30 cellular contexts compared by ENCODE assay signal in the genomic region with DNA sequence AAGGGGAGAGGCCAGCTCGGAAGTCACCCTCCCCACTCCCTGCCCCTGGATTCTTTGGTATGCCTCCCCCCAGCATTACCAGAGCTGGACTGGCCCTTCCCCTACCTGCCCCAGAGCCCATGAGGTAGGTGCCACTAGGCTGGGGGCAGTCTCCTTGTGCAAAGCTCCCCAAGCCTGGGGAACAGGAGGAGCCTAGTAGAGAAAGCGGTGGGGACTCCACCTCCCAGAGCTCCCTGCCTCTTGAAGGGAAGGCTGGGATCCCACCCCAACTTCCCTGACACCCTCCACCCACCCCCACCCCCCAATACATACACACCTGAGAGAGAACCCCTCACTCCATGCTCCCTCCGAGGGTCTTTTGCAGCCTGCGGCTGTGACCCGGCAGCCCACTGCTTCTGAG. TPM values are rescaled to one million over a fixed set of nuclear protein-coding genes. Genes with fewer than 3 reads are reported as not detected.
"Had no signal": no experiment of that assay in that cellular context is flagged by ENCODE, and none has a peak within 500 bp of the region (broad histone marks: within the 10 kb centered on the region; RNA-seq: fewer than 3 reads in every experiment).

No MANE protein-coding gene starts in this region.

- H3K4me1 ChIP-seq: SJCRH30 had no signal

- H3K9me3 ChIP-seq: SJCRH30 had no signal

- H3K27me3 Mint-ChIP-seq: activated naive CD4-positive, alpha-beta T cell treated with anti-CD3 and anti-CD28 coated beads, Interleukin-2, amount 50 U/mL, for 24 hours had no signal

- H3K27ac ChIP-seq: SJCRH30, SK-N-MC, WERI-Rb-1 had no signal

- H3K27me3 ChIP-seq: SJCRH30 had no signal

- H3K4me3 Mint-ChIP-seq: activated CD4-positive, alpha-beta memory T cell treated with anti-CD3 and anti-CD28 coated beads, Interleukin-2, amount 10 ng/mL, durations not matched to agents 7 days and 5 days; activated naive CD4-positive, alpha-beta T cell treated with anti-CD3 and anti-CD28 coated beads, Interleukin-2, amount 50 U/mL, for 24 hours; activated naive CD8-positive, alpha-beta T cell treated with anti-CD3 and anti-CD28 coated beads, Interleukin-2, amount 10 ng/mL, durations not matched to agents 7 days and 5 days; activated T-cell treated with anti-CD3 and anti-CD28 coated beads, Interleukin-2, amount 50 U/mL, for 24 hours; brain had no signal

- H3K9me3 Mint-ChIP-seq: activated CD4-positive, alpha-beta memory T cell treated with anti-CD3 and anti-CD28 coated beads, Interleukin-2, amount 10 ng/mL, durations not matched to agents 7 days and 5 days; activated naive CD4-positive, alpha-beta T cell treated with anti-CD3 and anti-CD28 coated beads, Interleukin-2, amount 50 U/mL, for 24 hours; activated naive CD8-positive, alpha-beta T cell treated with anti-CD3 and anti-CD28 coated beads, Interleukin-2, amount 10 ng/mL, durations not matched to agents 7 days and 5 days; activated T-cell treated with anti-CD3 and anti-CD28 coated beads, Interleukin-2, amount 50 U/mL, for 24 hours; activated T-helper 2 cell treated with anti-CD3 and anti-CD28 coated beads, Interferon-gamma antibody, Interleukin-2, Interleukin-4, amounts not matched to agents 10 μg/mL and 5 μg/mL and 100 μg/mL, durations not matched to agents 14 hours and 24 hours and 36 hours had no signal

- H3K36me3 ChIP-seq: SJCRH30, WERI-Rb-1 had no signal

- ATAC-seq: Panc1 had no signal

- H3K27ac Mint-ChIP-seq: activated CD4-positive, alpha-beta memory T cell treated with anti-CD3 and anti-CD28 coated beads, Interleukin-2, amount 10 ng/mL, durations not matched to agents 7 days and 5 days; activated naive CD4-positive, alpha-beta T cell treated with anti-CD3 and anti-CD28 coated beads, Interleukin-2, amount 50 U/mL, for 24 hours; activated naive CD8-positive, alpha-beta T cell treated with anti-CD3 and anti-CD28 coated beads, Interleukin-2, amount 10 ng/mL, durations not matched to agents 7 days and 5 days; activated T-cell treated with anti-CD3 and anti-CD28 coated beads, Interleukin-2, amount 50 U/mL, for 24 hours; activated T-helper 2 cell treated with anti-CD3 and anti-CD28 coated beads, Interferon-gamma antibody, Interleukin-2, Interleukin-4, amounts not matched to agents 10 μg/mL and 5 μg/mL and 100 μg/mL, durations not matched to agents 14 hours and 24 hours and 36 hours had no signal

- H3K36me3 Mint-ChIP-seq: activated naive CD4-positive, alpha-beta T cell treated with anti-CD3 and anti-CD28 coated beads, Interleukin-2, amount 50 U/mL, for 24 hours; activated naive CD8-positive, alpha-beta T cell treated with anti-CD3 and anti-CD28 coated beads, Interleukin-2, amount 10 ng/mL, durations not matched to agents 7 days and 5 days; brain had no signal

- DNase-seq: activated CD4-positive, alpha-beta memory T cell treated with anti-CD3 and anti-CD28 coated beads, Interleukin-2, amount 10 ng/mL, durations not matched to agents 7 days and 5 days; activated CD4-positive, alpha-beta T cell treated with anti-CD3 and anti-CD28 coated beads for 1 hour; activated CD4-positive, alpha-beta T cell treated with anti-CD3 and anti-CD28 coated beads for 48 hours; activated CD4-positive, CD25-positive, alpha-beta regulatory T cell; activated gamma-delta T cell; activated naive CD4-positive, alpha-beta T cell treated with Interleukin-2 at 50 U/mL for 16 hours; activated naive CD8-positive, alpha-beta T cell treated with anti-CD3 and anti-CD28 coated beads, Interleukin-2, amount 10 ng/mL, durations not matched to agents 7 days and 5 days; activated T-cell treated with anti-CD3 and anti-CD28 coated beads, Interleukin-2, amount 50 U/mL, for 24 hours; amygdala; Karpas-422; KBM-7; NCI-H1105; NCI-H1417 treated with DMSO at 0.1 percent for 48 hours; NCI-H187 treated with DMSO at 0.1 percent for 48 hours; NCI-H2081 treated with DMSO at 0.1 percent for 48 hours; NCI-H345; NCI-H524 treated with DMSO at 0.1 percent for 48 hours; SHP77; SJCRH30; SW 1271; T1000 had no signal

- H3K4me3 ChIP-seq: SJCRH30, SK-N-MC had no signal

RNA-seq across cellular contexts. Expression of gene FIGNL2, which starts 30.4 kb away (rescaled TPM):
- total RNA-seq: bronchial epithelial cell, MCF 10A, RPMI7951 had no signal
